Comparison of ENCODE assay signal across 16 cellular contexts in genomic region chr9:92600075-92600741, GRCh38.
DNase-seq lines count a peak whose midpoint lies in the region; ATAC-seq and TF ChIP-seq lines count a peak whose summit lies in the region.
"Had no signal": no experiment of that assay in that cellular context is flagged by ENCODE, and none has a peak within 500 bp of the region (broad histone marks: within the 10 kb centered on the region; RNA-seq: fewer than 3 reads in every experiment).

No MANE protein-coding gene starts in this region.

- no peak overlapping the region for H2BK120ac ChIP-seq in neuronal stem cell (ENCODE audit: low read depth, low read length)

- no peak overlapping the region for H2BK5ac ChIP-seq in neuronal stem cell (ENCODE audit: low read length)

- ATAC-seq in gastroesophageal sphincter (peak; percentile 31), HG02623 (IDR thresholded peaks at IDR 0.05; ENCODE audit: unreplicated experiment) (no peak)

- H3K9me3 Mint-ChIP-seq in MCF 10A (ENCODE audit: unreplicated experiment) (no peaks in the 10 kb centered on the region), osteocyte (ENCODE audit: unreplicated experiment) (peaks cover 1% of the 10 kb centered on the region)

- H2AK5ac ChIP-seq in neuronal stem cell (ENCODE audit: low read depth, low read length), result no peak overlapping the region

- H2BK15ac ChIP-seq in neuronal stem cell (ENCODE audit: low read length), result no peak overlapping the region

- H3K4me3 ChIP-seq in breast epithelium (no peak overlapping the region), gastroesophageal sphincter (no peak overlapping the region), uterus (no peak overlapping the region), neuronal stem cell (ENCODE audit: low read length in 2 of 2) (no peak overlapping the region)
- H3K4me3 ChIP-seq: HAP-1, SK-N-MC had no signal

- H4K91ac ChIP-seq in neuronal stem cell (ENCODE audit: low read depth, low read length, poor library complexity), result no peak overlapping the region

- no peaks in the 10 kb centered on the region for H3K79me1 ChIP-seq in neuronal stem cell (ENCODE audit: low read depth, low read length)

- H3K27ac ChIP-seq in breast epithelium (peak overlapping the region; percentile 61 to 80), gastroesophageal sphincter (peak overlapping the region in 3 of 4 donors; percentile 73 to 79 (median 75)), uterus (peak overlapping the region; percentile 61 to 86), neuronal stem cell (replicated peaks; ENCODE audit: low read length) (no peak overlapping the region)
- H3K27ac ChIP-seq: SK-N-MC had no signal

- CTCF ChIA-PET in MCF 10A (lab: Yijun Ruan, JAX), result interaction anchor here (0.6 to 1.1 kb wide), 6 partner anchors 80 to 1082 kb away, joined by 3 to 4 read pairs (median 3); no protein-coding TSS in a partner anchor

- H3K4ac ChIP-seq in neuronal stem cell (ENCODE audit: low read length), result no peak overlapping the region

- H3K9me3 ChIP-seq in breast epithelium, result peaks cover 0 to 5% of the 10 kb centered on the region in 2 donors
- H3K9me3 ChIP-seq in gastroesophageal sphincter, result no peaks in the 10 kb centered on the region
- no peaks in the 10 kb centered on the region for H3K9me3 ChIP-seq in uterus
- peaks cover 0 to 4% of the 10 kb centered on the region in 2 donors for H3K9me3 ChIP-seq in neuronal stem cell (replicated peaks in 1 of 2; ENCODE audit: control insufficient read depth in 2 of 2, insufficient read depth in 1 of 2, low read depth in 1 of 2, low read length in 2 of 2)
- H3K9me3 ChIP-seq: HAP-1 had no signal

- no peak for TF ChIP-seq EP300 in gastroesophageal sphincter (IDR thresholded peaks at IDR 0.05)

- no peak for DNase-seq in breast epithelium (ENCODE audit: low spot score in 2 of 2)
- no peak for DNase-seq in MCF 10A (ENCODE audit: unreplicated experiment)
- no peak for DNase-seq in osteocyte (ENCODE audit: extremely low spot score, unreplicated experiment)
- peak in 1 of 2 donors; percentile 18 for DNase-seq in uterus
- DNase-seq in GM19238 (ENCODE audit: insufficient read length, low spot score), result no peak
- no peak for DNase-seq in neuronal stem cell (ENCODE audit: low spot score)
- DNase-seq: activated naive CD4-positive, alpha-beta T cell treated with anti-CD3 and anti-CD28 coated beads for 36 hours; erythroblast; GDM1; NCI-H2107; substantia nigra had no signal

- H3K4me1 Mint-ChIP-seq in MCF 10A (ENCODE audit: insufficient read depth, unreplicated experiment), result no peaks in the 10 kb centered on the region
- H3K4me1 Mint-ChIP-seq in osteocyte (ENCODE audit: unreplicated experiment), result peaks cover 53% of the 10 kb centered on the region
- H3K4me1 Mint-ChIP-seq: central memory CD8-positive, alpha-beta T cell had no signal

- no peak overlapping the region for H3K14ac ChIP-seq in neuronal stem cell (ENCODE audit: low read length)

- H3K27ac Mint-ChIP-seq in MCF 10A (ENCODE audit: low read depth, unreplicated experiment) (no peak overlapping the region), osteocyte (ENCODE audit: unreplicated experiment) (peak overlapping the region; percentile 92)
- H3K27ac Mint-ChIP-seq: activated naive CD4-positive, alpha-beta T cell treated with anti-CD3 and anti-CD28 coated beads for 36 hours had no signal

- no TSS peak for BruUV-seq in MCF 10A (replicated peaks; lab: Mats Ljungman, UMichigan)

- H3K4me3 Mint-ChIP-seq in MCF 10A (ENCODE audit: unreplicated experiment) (no peak overlapping the region), osteocyte (ENCODE audit: unreplicated experiment) (peak overlapping the region; percentile 5)
- H3K4me3 Mint-ChIP-seq: activated naive CD4-positive, alpha-beta T cell treated with anti-CD3 and anti-CD28 coated beads for 36 hours; central memory CD8-positive, alpha-beta T cell had no signal

- no peak for TF ChIP-seq POLR2A in breast epithelium (IDR thresholded peaks at IDR 0.05)
- TF ChIP-seq POLR2A in gastroesophageal sphincter (IDR thresholded peaks at IDR 0.05), result no peak
- TF ChIP-seq POLR2A in uterus (IDR thresholded peaks at IDR 0.05), result no peak

- H3K27me3 ChIP-seq in breast epithelium (no peaks in the 10 kb centered on the region), gastroesophageal sphincter (no peaks in the 10 kb centered on the region), uterus (no peaks in the 10 kb centered on the region), neuronal stem cell (ENCODE audit: control insufficient read depth in 3 of 3, insufficient read depth in 3 of 3, low read depth in 1 of 3, low read length in 3 of 3) (no peaks in the 10 kb centered on the region)

- 64 to 69% methylated on average over 3 to 4 of the region's 6 CpGs for WGBS in gastroesophageal sphincter (ENCODE audit: low coverage in 1 of 2), 2 donors
- WGBS in neuronal stem cell (ENCODE audit: extremely low coverage in 2 of 2, insufficient read length in 2 of 2, insufficient replicate concordance in 1 of 2), 2 donors, result no CpG with 5 or more reads among the region's 6 CpGs

- H3K36me3 Mint-ChIP-seq in MCF 10A (ENCODE audit: insufficient read depth, unreplicated experiment) (no peaks in the 10 kb centered on the region), osteocyte (ENCODE audit: unreplicated experiment) (peaks cover 12% of the 10 kb centered on the region)

- no peaks in the 10 kb centered on the region for H3K27me3 Mint-ChIP-seq in MCF 10A (ENCODE audit: insufficient read depth, unreplicated experiment)
- no peaks in the 10 kb centered on the region for H3K27me3 Mint-ChIP-seq in osteocyte (ENCODE audit: unreplicated experiment)
- H3K27me3 Mint-ChIP-seq: central memory CD8-positive, alpha-beta T cell had no signal

- no peaks in the 10 kb centered on the region for H3K36me3 ChIP-seq in breast epithelium
- H3K36me3 ChIP-seq in gastroesophageal sphincter, result no peaks in the 10 kb centered on the region
- H3K36me3 ChIP-seq in uterus, result no peaks in the 10 kb centered on the region
- H3K36me3 ChIP-seq in neuronal stem cell (replicated peaks in 1 of 2; ENCODE audit: control insufficient read depth in 2 of 2, insufficient read depth in 2 of 2, low read length in 2 of 2), result no peaks in the 10 kb centered on the region
- H3K36me3 ChIP-seq: HAP-1 had no signal

- no peak overlapping the region for H4K8ac ChIP-seq in neuronal stem cell (ENCODE audit: low read depth, low read length)

- H3K4me2 ChIP-seq in neuronal stem cell (ENCODE audit: insufficient read depth, low read length, poor library complexity, severe bottlenecking), result no peak overlapping the region

- no peak overlapping the region for H3K9ac ChIP-seq in neuronal stem cell (ENCODE audit: low read depth, low read length, poor library complexity)

- POLR2A ChIA-PET in MCF 10A (lab: Yijun Ruan, JAX), result interaction anchor here (0.7 to 1.6 kb wide), 8 partner anchors 10 to 95 kb away, joined by 3 to 9 read pairs (median 4); partner anchors contain the start of gene ECM2

- TF ChIP-seq CTCF in breast epithelium (IDR thresholded peaks at IDR 0.05), result no peak
- TF ChIP-seq CTCF in MCF 10A (IDR thresholded peaks at IDR 0.05; ENCODE audit: unreplicated experiment), result no peak
- no peak for TF ChIP-seq CTCF in gastroesophageal sphincter (IDR thresholded peaks at IDR 0.05)
- no peak for TF ChIP-seq CTCF in osteocyte (IDR thresholded peaks at IDR 0.05)
- TF ChIP-seq CTCF in uterus (IDR thresholded peaks at IDR 0.05), result no peak

- no peak overlapping the region for H2AFZ ChIP-seq in neuronal stem cell (ENCODE audit: low read length)

- peaks cover 0 to 5% of the 10 kb centered on the region in 2 donors for H3K4me1 ChIP-seq in breast epithelium
- peaks cover 0 to 52% (median 16%) of the 10 kb centered on the region in 3 donors for H3K4me1 ChIP-seq in gastroesophageal sphincter
- peaks cover 0 to 6% of the 10 kb centered on the region in 2 donors for H3K4me1 ChIP-seq in uterus
- H3K4me1 ChIP-seq in neuronal stem cell (ENCODE audit: control insufficient read depth in 2 of 2, insufficient read depth in 1 of 2, low read depth in 1 of 2, low read length in 2 of 2), result no peaks in the 10 kb centered on the region
- H3K4me1 ChIP-seq: HAP-1 had no signal

- no peak overlapping the region for H3K18ac ChIP-seq in neuronal stem cell (ENCODE audit: low read length)

- intact Hi-C loops in breast epithelium (cut with DNase I; ENCODE audit: low total_unique reads), result no loop called here
- intact Hi-C loops in MCF 10A (cut with micrococcal nuclease), result no loop called here
- intact Hi-C loops in uterus (cut with DNase I; ENCODE audit: low total_unique reads), result no loop called here

- H3K23ac ChIP-seq in neuronal stem cell (ENCODE audit: low read depth, low read length, poor library complexity), result no peak overlapping the region

- no peak overlapping the region for H2BK12ac ChIP-seq in neuronal stem cell (ENCODE audit: low read length)
